ENCODE assay signal across 1 cellular context in the genomic region with DNA sequence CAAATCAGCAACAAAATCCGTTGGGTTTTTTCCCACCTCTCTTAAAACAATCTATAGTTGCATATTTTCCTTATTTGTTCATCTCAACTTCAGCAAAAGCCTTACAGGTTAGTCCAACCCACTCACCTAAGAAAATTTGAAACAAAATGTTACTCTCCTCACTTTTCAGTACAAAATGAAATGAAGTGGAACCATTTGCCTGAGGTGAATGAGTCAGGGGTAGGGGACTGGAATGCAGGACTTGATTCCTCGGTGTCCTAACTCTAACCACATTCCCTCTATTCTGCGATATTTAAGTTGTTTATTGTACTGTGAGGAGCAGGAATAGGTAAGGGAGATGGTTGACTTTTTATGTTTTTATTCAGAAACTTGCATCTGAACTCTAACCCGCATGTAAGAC.
TF ChIP-seq lines count a peak whose summit lies in the region.

No MANE protein-coding gene starts in this region.

TF ChIP-seq in WTC11, 78 proteins besides CTCF, POLR2A, EP300 and RAD21:
- TF ChIP-seq JUN (CRISPR knock-in tag; IDR thresholded peaks at IDR 0.05) (no peak), MAX (CRISPR knock-in tag; IDR thresholded peaks at IDR 0.05) (no peak), MLX (CRISPR knock-in tag; IDR thresholded peaks at IDR 0.05) (no peak), ATF6 (CRISPR knock-in tag; IDR thresholded peaks at IDR 0.05) (no peak), ZNF396 (CRISPR knock-in tag; IDR thresholded peaks at IDR 0.05; ENCODE audit: borderline replicate concordance) (no peak), ZNF671 (CRISPR knock-in tag; IDR thresholded peaks at IDR 0.05) (no peak), NR3C1 (CRISPR knock-in tag; conservative IDR thresholded peaks at IDR 0.05; ENCODE audit: low read depth) (no peak), ZNF263 (CRISPR knock-in tag; IDR thresholded peaks at IDR 0.05; ENCODE audit: low read depth) (no peak), JAZF1 (CRISPR knock-in tag; IDR thresholded peaks at IDR 0.05) (no peak), PRRX2 (CRISPR knock-in tag; IDR thresholded peaks at IDR 0.05) (no peak)
- TF ChIP-seq, protein P1, sequence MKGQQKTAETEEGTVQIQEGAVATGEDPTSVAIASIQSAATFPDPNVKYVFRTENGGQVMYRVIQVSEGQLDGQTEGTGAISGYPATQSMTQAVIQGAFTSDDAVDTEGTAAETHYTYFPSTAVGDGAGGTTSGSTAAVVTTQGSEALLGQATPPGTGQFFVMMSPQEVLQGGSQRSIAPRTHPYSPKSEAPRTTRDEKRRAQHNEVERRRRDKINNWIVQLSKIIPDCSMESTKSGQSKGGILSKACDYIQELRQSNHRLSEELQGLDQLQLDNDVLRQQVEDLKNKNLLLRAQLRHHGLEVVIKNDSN (CRISPR knock-in tag; IDR thresholded peaks at IDR 0.05), result no peak
- TF ChIP-seq, protein P2, sequence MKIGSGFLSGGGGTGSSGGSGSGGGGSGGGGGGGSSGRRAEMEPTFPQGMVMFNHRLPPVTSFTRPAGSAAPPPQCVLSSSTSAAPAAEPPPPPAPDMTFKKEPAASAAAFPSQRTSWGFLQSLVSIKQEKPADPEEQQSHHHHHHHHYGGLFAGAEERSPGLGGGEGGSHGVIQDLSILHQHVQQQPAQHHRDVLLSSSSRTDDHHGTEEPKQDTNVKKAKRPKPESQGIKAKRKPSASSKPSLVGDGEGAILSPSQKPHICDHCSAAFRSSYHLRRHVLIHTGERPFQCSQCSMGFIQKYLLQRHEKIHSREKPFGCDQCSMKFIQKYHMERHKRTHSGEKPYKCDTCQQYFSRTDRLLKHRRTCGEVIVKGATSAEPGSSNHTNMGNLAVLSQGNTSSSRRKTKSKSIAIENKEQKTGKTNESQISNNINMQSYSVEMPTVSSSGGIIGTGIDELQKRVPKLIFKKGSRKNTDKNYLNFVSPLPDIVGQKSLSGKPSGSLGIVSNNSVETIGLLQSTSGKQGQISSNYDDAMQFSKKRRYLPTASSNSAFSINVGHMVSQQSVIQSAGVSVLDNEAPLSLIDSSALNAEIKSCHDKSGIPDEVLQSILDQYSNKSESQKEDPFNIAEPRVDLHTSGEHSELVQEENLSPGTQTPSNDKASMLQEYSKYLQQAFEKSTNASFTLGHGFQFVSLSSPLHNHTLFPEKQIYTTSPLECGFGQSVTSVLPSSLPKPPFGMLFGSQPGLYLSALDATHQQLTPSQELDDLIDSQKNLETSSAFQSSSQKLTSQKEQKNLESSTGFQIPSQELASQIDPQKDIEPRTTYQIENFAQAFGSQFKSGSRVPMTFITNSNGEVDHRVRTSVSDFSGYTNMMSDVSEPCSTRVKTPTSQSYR (CRISPR knock-in tag; IDR thresholded peaks at IDR 0.05), result no peak
